12 cellular contexts compared by ENCODE assay signal in the genomic region with DNA sequence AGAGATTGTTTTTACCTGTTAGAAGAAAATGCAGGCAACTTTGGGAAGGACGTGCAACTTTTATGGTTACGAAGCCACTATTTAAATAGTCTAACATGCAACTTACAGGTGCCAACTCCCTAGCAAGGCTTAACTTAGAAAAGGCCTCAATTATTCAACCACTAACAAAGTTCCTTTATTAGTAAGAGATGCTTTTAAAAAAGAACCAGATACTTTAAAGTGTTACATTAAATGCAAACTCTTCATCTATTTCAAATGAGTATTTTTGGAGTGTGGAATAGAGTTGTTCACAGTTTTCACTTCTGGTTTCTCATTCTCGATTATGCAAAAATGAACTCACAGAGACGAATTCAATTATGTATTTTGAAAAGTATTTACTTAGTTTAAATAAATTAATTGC. TPM values are rescaled to one million over a fixed set of nuclear protein-coding genes. Genes with fewer than 3 reads are reported as not detected.
A peak's percentile ranks its signal among the peaks of the same experiment; 100 is the strongest.
DNase-seq lines count a peak whose midpoint lies in the region; ATAC-seq, FAIRE-seq and TF ChIP-seq lines count a peak whose summit lies in the region.
"Had no signal": no experiment of that assay in that cellular context is flagged by ENCODE, and none has a peak within 500 bp of the region (broad histone marks: within the 10 kb centered on the region; RNA-seq: fewer than 3 reads in every experiment).

No MANE protein-coding gene starts in this region.

- peaks cover 25 to 69% of the 10 kb centered on the region in 2 donors for H3K36me3 ChIP-seq in neuronal stem cell (replicated peaks in 1 of 2; ENCODE audit: control insufficient read depth in 2 of 2, insufficient read depth in 2 of 2, low read length in 2 of 2)

- no peak overlapping the region for H2AFZ ChIP-seq in neuronal stem cell (ENCODE audit: low read length)

- H3K9me3 ChIP-seq in neuronal stem cell (replicated peaks in 1 of 2; ENCODE audit: control insufficient read depth in 2 of 2, insufficient read depth in 1 of 2, low read depth in 1 of 2, low read length in 2 of 2) = peaks cover 7 to 16% of the 10 kb centered on the region in 2 donors
- H3K9me3 ChIP-seq: sigmoid colon had no signal

- H3K4me3 ChIP-seq in GM12865 (ENCODE audit: low read depth, low read length) = peak overlapping the region; percentile 31
- no peak overlapping the region for H3K4me3 ChIP-seq in neuronal stem cell (ENCODE audit: low read length in 2 of 2)
- H3K4me3 ChIP-seq: sigmoid colon had no signal

- H3K23ac ChIP-seq in neuronal stem cell (ENCODE audit: low read depth, low read length, poor library complexity) = no peak overlapping the region

- H3K9ac ChIP-seq in neuronal stem cell (ENCODE audit: low read depth, low read length, poor library complexity) = no peak overlapping the region

- H3K27me3 Mint-ChIP-seq in type B pancreatic cell = no peaks in the 10 kb centered on the region

- no peak overlapping the region for H3K4me2 ChIP-seq in neuronal stem cell (ENCODE audit: insufficient read depth, low read length, poor library complexity, severe bottlenecking)

- H2AK5ac ChIP-seq in neuronal stem cell (ENCODE audit: low read depth, low read length) = no peak overlapping the region

- no peaks in the 10 kb centered on the region for H3K4me1 Mint-ChIP-seq in type B pancreatic cell (ENCODE audit: unreplicated experiment)

- DNase-seq in GM12865 (ENCODE audit: low read depth) (peak; percentile 72), NCI-H2107 treated with DMSO at 0.1 percent for 48 hours (lab: John Stamatoyannopoulos, UW; ENCODE audit: unreplicated experiment) (no peak), type B pancreatic cell (ENCODE audit: extremely low spot score, unreplicated experiment) (no peak), neuronal stem cell (ENCODE audit: low spot score) (no peak), H54 (ENCODE audit: insufficient read length, low spot score) (no peak)
- DNase-seq: DMS53, sigmoid colon had no signal

- WGBS in neuronal stem cell (ENCODE audit: extremely low coverage in 2 of 2, insufficient read length in 2 of 2, insufficient replicate concordance in 1 of 2), 2 donors = no CpG with 5 or more reads among the region's 4 CpGs

- ATAC-seq in GM19438 (IDR thresholded peaks at IDR 0.05; ENCODE audit: low read depth, unreplicated experiment) = peak; percentile 65
- peak; percentile 65 for ATAC-seq in HG02840 (IDR thresholded peaks at IDR 0.05; ENCODE audit: low FRiP score, unreplicated experiment)
- ATAC-seq in HG03558 (IDR thresholded peaks at IDR 0.05; ENCODE audit: extremely low read depth, unreplicated experiment) = peak; percentile 46
- ATAC-seq: esophagus mucosa, Right ventricle myocardium inferior had no signal

- H2BK120ac ChIP-seq in neuronal stem cell (ENCODE audit: low read depth, low read length) = no peak overlapping the region

- no peak for TF ChIP-seq CTCF in GM12865 (IDR thresholded peaks at IDR 0.05; ENCODE audit: insufficient read depth, low read depth, low read length, missing control alignments)
- no peak for TF ChIP-seq CTCF in type B pancreatic cell (conservative IDR thresholded peaks at IDR 0.05)

- no peak for FAIRE-seq in H54 (lab: Jason Lieb, UNC)

- no peak overlapping the region for H3K4me3 Mint-ChIP-seq in type B pancreatic cell

- H3K9me3 Mint-ChIP-seq in type B pancreatic cell = no peaks in the 10 kb centered on the region

- H3K4me1 ChIP-seq in neuronal stem cell (ENCODE audit: control insufficient read depth in 2 of 2, insufficient read depth in 1 of 2, low read depth in 1 of 2, low read length in 2 of 2) = peaks cover 0 to 5% of the 10 kb centered on the region in 2 donors

- no peak overlapping the region for H4K8ac ChIP-seq in neuronal stem cell (ENCODE audit: low read depth, low read length)

- H3K36me3 Mint-ChIP-seq in type B pancreatic cell = peaks cover 40% of the 10 kb centered on the region

- no peak overlapping the region for H4K91ac ChIP-seq in neuronal stem cell (ENCODE audit: low read depth, low read length, poor library complexity)

- no peak overlapping the region for H3K4ac ChIP-seq in neuronal stem cell (ENCODE audit: low read length)

- H3K14ac ChIP-seq in neuronal stem cell (ENCODE audit: low read length) = no peak overlapping the region

- no peak overlapping the region for H2BK15ac ChIP-seq in neuronal stem cell (ENCODE audit: low read length)

- no peak overlapping the region for H3K27ac ChIP-seq in neuronal stem cell (replicated peaks; ENCODE audit: low read length)
- H3K27ac ChIP-seq: sigmoid colon had no signal

- no peaks in the 10 kb centered on the region for H3K79me1 ChIP-seq in neuronal stem cell (ENCODE audit: low read depth, low read length)

- TF ChIP-seq POLR2A in H54 (IDR thresholded peaks at IDR 0.05; ENCODE audit: low read depth, low read length) = no peak

- no peak overlapping the region for H3K27ac Mint-ChIP-seq in type B pancreatic cell

- no peak overlapping the region for H2BK12ac ChIP-seq in neuronal stem cell (ENCODE audit: low read length)

- H2BK5ac ChIP-seq in neuronal stem cell (ENCODE audit: low read length) = no peak overlapping the region

- H3K18ac ChIP-seq in neuronal stem cell (ENCODE audit: low read length) = no peak overlapping the region

- H3K27me3 ChIP-seq in neuronal stem cell (ENCODE audit: control insufficient read depth in 3 of 3, insufficient read depth in 3 of 3, low read depth in 1 of 3, low read length in 3 of 3) = no peaks in the 10 kb centered on the region
- H3K27me3 ChIP-seq: sigmoid colon had no signal

RNA-seq across cellular contexts. Expression of gene PELI1, which starts 51.7 kb away (rescaled TPM):
- total RNA-seq in type B pancreatic cell (ENCODE audit: low replicate concordance) = 57.5 and 58.2 TPM in 2 replicates
- polyA plus RNA-seq in neuronal stem cell (2013, experiment 1 of 2) = 28.6 TPM
- polyA plus RNA-seq in neuronal stem cell (2013, experiment 2 of 2) = 28.9 TPM
